In the genomic region with DNA sequence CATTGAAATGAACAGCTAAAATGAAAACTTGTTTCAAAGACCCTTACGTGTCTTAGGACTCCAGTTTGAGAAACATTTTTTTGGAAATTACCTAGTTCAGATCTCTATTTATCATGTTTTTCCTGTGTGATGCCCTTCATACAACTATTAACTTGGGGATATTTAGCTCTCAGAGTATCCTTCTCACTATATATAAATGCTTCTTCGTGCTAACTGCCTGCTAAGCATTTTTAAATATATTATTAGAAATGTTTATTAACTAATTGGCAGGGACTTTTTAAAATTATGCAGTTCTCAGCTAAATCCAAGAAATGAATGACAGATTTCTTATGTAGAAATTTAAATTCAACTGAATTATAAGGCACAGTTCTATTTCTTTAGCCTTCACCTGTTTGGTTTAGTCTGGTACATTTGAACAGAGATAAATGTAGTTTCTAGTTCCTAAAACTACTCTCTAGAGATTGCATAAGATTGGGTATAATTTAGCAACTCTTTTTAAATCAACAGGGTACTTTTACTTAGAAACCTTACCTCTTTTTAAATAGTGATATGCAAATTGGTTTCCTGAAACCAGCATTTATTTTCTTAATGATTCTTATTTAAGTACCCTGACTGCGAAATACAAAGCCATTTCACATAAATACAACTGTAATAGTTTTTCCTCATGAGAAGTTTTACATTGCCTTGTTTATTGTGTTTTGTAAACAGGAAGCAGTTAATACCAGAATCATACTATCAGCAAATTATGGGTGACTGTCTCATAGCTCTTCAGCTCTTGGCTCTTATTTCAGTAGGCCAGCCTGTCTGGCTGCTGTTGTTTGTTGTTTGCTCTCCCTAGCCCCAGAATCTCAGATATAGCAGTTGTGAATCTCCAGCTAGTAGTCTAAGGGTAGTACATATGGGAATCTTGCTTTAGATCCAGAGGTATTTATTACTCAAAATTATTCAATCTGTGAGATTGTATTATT, we compare ENCODE assay signal across 16 cellular contexts.
DNase-seq lines count a peak whose midpoint lies in the region; ATAC-seq, FAIRE-seq and TF ChIP-seq lines count a peak whose summit lies in the region.
"Had no signal": no experiment of that assay in that cellular context is flagged by ENCODE, and none has a peak within 500 bp of the region (broad histone marks: within the 10 kb centered on the region; RNA-seq: fewer than 3 reads in every experiment).

No MANE protein-coding gene starts in this region.

- no peak overlapping the region for H2AK5ac ChIP-seq in IMR-90 (ENCODE audit: low read depth, low read length)

- no peak overlapping the region for H3K23ac ChIP-seq in IMR-90 (ENCODE audit: low read depth, low read length)

- no peaks in the 10 kb centered on the region for H3K9me3 ChIP-seq in IMR-90 (ENCODE audit: control insufficient read depth, insufficient read depth, low read length)
- H3K9me3 ChIP-seq in adipocyte (ENCODE audit: control insufficient read depth, low read length), result no peaks in the 10 kb centered on the region
- H3K9me3 ChIP-seq in pancreas, result no peaks in the 10 kb centered on the region
- H3K9me3 ChIP-seq: body of pancreas had no signal

- H3K4me1 Mint-ChIP-seq in effector memory CD8-positive, alpha-beta T cell (ENCODE audit: low read depth in 2 of 2), result peaks cover 8 to 25% of the 10 kb centered on the region in 2 donors

- no peaks in the 10 kb centered on the region for H3K9me1 ChIP-seq in IMR-90 (ENCODE audit: insufficient read depth, low read length)

- in situ Hi-C loops in IMR-90 (cut with MboI; ENCODE audit: low sequenced_read_pairs), result no loop called here

- no peak overlapping the region for H4K5ac ChIP-seq in IMR-90 (ENCODE audit: low read depth, low read length)

- CTCF ChIA-PET in IMR-90 (lab: Yijun Ruan, JAX), result no interaction called here

- no peak overlapping the region for H4K8ac ChIP-seq in IMR-90 (ENCODE audit: low read depth in 2 of 2, low read length in 2 of 2)

- no peak overlapping the region for H4K91ac ChIP-seq in IMR-90 (ENCODE audit: insufficient read depth, low read depth, low read length)

- no peak for TF ChIP-seq POLR2A in IMR-90 (IDR thresholded peaks at IDR 0.05; ENCODE audit: low read depth, low read length)

- intact Hi-C loops in IMR-90 (cut with micrococcal nuclease) (loop anchor here (5.0 kb wide), 1 partner anchor 60 kb away; no protein-coding TSS in a partner anchor), pancreas (cut with DNase I) (no loop called here)

- no peak overlapping the region for H2AK9ac ChIP-seq in IMR-90 (replicated peaks; ENCODE audit: low read depth, low read length, poor library complexity)

- TF ChIP-seq CTCF in IMR-90 (conservative IDR thresholded peaks at IDR 0.05; ENCODE audit: low read depth, low read length) (no peak), pancreas (IDR thresholded peaks at IDR 0.05) (no peak)

- no peak overlapping the region for H2BK5ac ChIP-seq in IMR-90 (ENCODE audit: low read depth, low read length, poor library complexity, severe bottlenecking)

- ATAC-seq in IMR-90 (ENCODE audit: low read depth) (peak; percentile 29), pancreas (peak in 3 of 4 donors; percentile 21 to 52 (median 38)), HG03045 (IDR thresholded peaks at IDR 0.05; ENCODE audit: unreplicated experiment) (no peak)
- ATAC-seq in effector memory CD8-positive, alpha-beta T cell (replicated peaks), result no peak
- ATAC-seq: body of pancreas, left colon had no signal

- WGBS in IMR-90 (ENCODE audit: extremely low coverage in 2 of 2, insufficient read length in 1 of 2), 2 experiments, result no CpG with 5 or more reads among the region's 3 CpGs
- 90 to 93% methylated on average over 3 of the region's 3 CpGs for WGBS in pancreas, 2 donors

- H3K4me2 ChIP-seq in IMR-90 (ENCODE audit: low read depth, low read length), result no peak overlapping the region

- H3K9me3 Mint-ChIP-seq in effector memory CD8-positive, alpha-beta T cell, result no peaks in the 10 kb centered on the region
- H3K9me3 Mint-ChIP-seq: type B pancreatic cell had no signal

- H3K4ac ChIP-seq in IMR-90 (ENCODE audit: low read depth, low read length), result no peak overlapping the region

- H3K18ac ChIP-seq in IMR-90 (ENCODE audit: low read depth, low read length), result no peak overlapping the region

- no peaks in the 10 kb centered on the region for H3K27me3 ChIP-seq in IMR-90 (ENCODE audit: control insufficient read depth, insufficient read depth, low read length)
- H3K27me3 ChIP-seq in adipocyte (replicated peaks; ENCODE audit: control insufficient read depth, insufficient read depth, low read length), result no peaks in the 10 kb centered on the region
- no peaks in the 10 kb centered on the region for H3K27me3 ChIP-seq in pancreas
- H3K27me3 ChIP-seq: body of pancreas had no signal

- no peak overlapping the region for H3K56ac ChIP-seq in IMR-90 (ENCODE audit: extremely low read depth, insufficient read depth, low read length)

- H3K36me3 ChIP-seq in IMR-90 (ENCODE audit: control insufficient read depth, insufficient read depth, low read length), result no peaks in the 10 kb centered on the region
- H3K36me3 ChIP-seq in adipocyte (ENCODE audit: control insufficient read depth, insufficient read depth, low read length, severe bottlenecking), result no peaks in the 10 kb centered on the region
- H3K36me3 ChIP-seq in pancreas, result no peaks in the 10 kb centered on the region

- H3K36me3 Mint-ChIP-seq in effector memory CD8-positive, alpha-beta T cell (ENCODE audit: insufficient read depth), result peaks cover 4% of the 10 kb centered on the region

- H2BK20ac ChIP-seq in IMR-90 (ENCODE audit: low read depth, low read length), result no peak overlapping the region

- H2BK120ac ChIP-seq in IMR-90 (ENCODE audit: low read depth, low read length), result no peak overlapping the region

- FAIRE-seq in pancreas (lab: Jason Lieb, UNC), result no peak

- dilution Hi-C loops in IMR-90 (cut with HindIII; ENCODE audit: low sequenced_read_pairs, unreplicated experiment), result no loop called here

- BruUV-seq in IMR-90 (replicated peaks; lab: Mats Ljungman, UMichigan), result no TSS peak

- no peaks in the 10 kb centered on the region for H4K20me1 ChIP-seq in IMR-90 (ENCODE audit: insufficient read depth, low read length)

- no peaks in the 10 kb centered on the region for H3K27me3 Mint-ChIP-seq in effector memory CD8-positive, alpha-beta T cell
- H3K27me3 Mint-ChIP-seq: type B pancreatic cell had no signal

- H2BK15ac ChIP-seq in IMR-90 (ENCODE audit: low read depth, low read length), result no peak overlapping the region

- H3K27ac Mint-ChIP-seq in effector memory CD8-positive, alpha-beta T cell, result peak overlapping the region in 1 of 2 donors; percentile 42
- H3K27ac Mint-ChIP-seq: type B pancreatic cell had no signal

- no peaks in the 10 kb centered on the region; a peak in 1 of 4 replicates for H3K79me1 ChIP-seq in IMR-90 (ENCODE audit: low read depth in 1 of 2, low read length in 2 of 2)

- no peak for TF ChIP-seq RAD21 in IMR-90 (IDR thresholded peaks at IDR 0.05; ENCODE audit: low read length)

- POLR2A ChIA-PET in IMR-90 (lab: Charles Lee; ENCODE audit: unreplicated experiment), result interaction anchor here (0.5 kb wide), 1 partner anchor 238 kb away, joined by 4 read pairs; no protein-coding TSS in a partner anchor

- H3K27ac ChIP-seq in IMR-90 (ENCODE audit: insufficient read depth, low read length), result no peak overlapping the region
- no peak overlapping the region for H3K27ac ChIP-seq in pancreas
- H3K27ac ChIP-seq: body of pancreas had no signal

- no peak overlapping the region for H3K4me3 Mint-ChIP-seq in effector memory CD8-positive, alpha-beta T cell
- H3K4me3 Mint-ChIP-seq: type B pancreatic cell had no signal

- H2AFZ ChIP-seq in IMR-90 (replicated peaks; ENCODE audit: low read length, poor library complexity), result no peak overlapping the region

- H3K4me1 ChIP-seq in IMR-90 (ENCODE audit: control insufficient read depth, insufficient read depth, low read length) (no peaks in the 10 kb centered on the region), adipocyte (ENCODE audit: control insufficient read depth, insufficient read depth, low read length) (peaks cover 3% of the 10 kb centered on the region), pancreas (peaks cover 0 to 8% (median 5%) of the 10 kb centered on the region in 3 donors)

- H3K4me3 ChIP-seq in IMR-90 (ENCODE audit: insufficient read depth, low read depth, low read length), result no peak overlapping the region
- H3K4me3 ChIP-seq in adipocyte (ENCODE audit: low read length), result no peak overlapping the region
- H3K4me3 ChIP-seq in pancreas, result no peak overlapping the region
- H3K4me3 ChIP-seq: body of pancreas had no signal

- H3K14ac ChIP-seq in IMR-90 (replicated peaks; ENCODE audit: low read depth, low read length), result no peak overlapping the region

- DNase-seq in NCI-H2171 treated with DMSO at 0.1 percent for 48 hours (lab: John Stamatoyannopoulos, UW) (peak; percentile 36), NCI-H2171 (lab: John Stamatoyannopoulos, UW) (no peak), IMR-90 (peak; percentile 2), adipocyte (ENCODE audit: low read depth) (peak; percentile 16), pancreas (no peak), SW 1271 (lab: John Stamatoyannopoulos, UW) (no peak)
- DNase-seq in effector memory CD8-positive, alpha-beta T cell, result no peak
- DNase-seq: activated CD4-positive, alpha-beta T cell treated with anti-CD3 and anti-CD28 coated beads, Interleukin-2, amount 50 U/mL, for 1 hour; activated effector memory CD4-positive, alpha-beta T cell treated with Interleukin-2 at 50 U/mL for 16 hours; body of pancreas; head of caudate nucleus; left colon; MM.1S; T-helper 2 cell had no signal

- no peak overlapping the region for H3K9ac ChIP-seq in IMR-90 (ENCODE audit: low read depth, low read length)
- no peak overlapping the region for H3K9ac ChIP-seq in adipocyte (ENCODE audit: low read length)

TF ChIP-seq in IMR-90, 13 proteins besides CTCF, POLR2A, EP300 and RAD21:
- TF ChIP-seq CEBPB (IDR thresholded peaks at IDR 0.05; ENCODE audit: low read depth, low read length), result 0 out of 2 replicates have a peak, but pooled peaks have one; percentile 14
- no peak for TF ChIP-seq MAZ (IDR thresholded peaks at IDR 0.05; ENCODE audit: borderline replicate concordance, low read depth, low read length)
- TF ChIP-seq ELK1 (IDR thresholded peaks at IDR 0.05; ENCODE audit: borderline replicate concordance, low read depth, low read length), result no peak
- TF ChIP-seq RCOR1 (IDR thresholded peaks at IDR 0.05; ENCODE audit: insufficient replicate concordance, low read length), result no peak
TF ChIP-seq in IMR-90: peak in this region for 1.

Comparison
In these comparisons a context has a peak if more than half of its experiments do, and no peak if none do; other contexts are left out.
1. DNase-seq: peak in NCI-H2171 treated with DMSO at 0.1 percent for 48 hours (single experiment), IMR-90 (single experiment) and adipocyte (single experiment); none in NCI-H2171 (single experiment), pancreas (0 of 6), SW 1271 (0 of 2) and effector memory CD8-positive, alpha-beta T cell (0 of 3).
2. ATAC-seq: peak in IMR-90 (single experiment) and pancreas (3 of 4); none in HG03045 (single experiment) and effector memory CD8-positive, alpha-beta T cell (single experiment).